1 cellular context compared by ENCODE assay signal in the genomic region with DNA sequence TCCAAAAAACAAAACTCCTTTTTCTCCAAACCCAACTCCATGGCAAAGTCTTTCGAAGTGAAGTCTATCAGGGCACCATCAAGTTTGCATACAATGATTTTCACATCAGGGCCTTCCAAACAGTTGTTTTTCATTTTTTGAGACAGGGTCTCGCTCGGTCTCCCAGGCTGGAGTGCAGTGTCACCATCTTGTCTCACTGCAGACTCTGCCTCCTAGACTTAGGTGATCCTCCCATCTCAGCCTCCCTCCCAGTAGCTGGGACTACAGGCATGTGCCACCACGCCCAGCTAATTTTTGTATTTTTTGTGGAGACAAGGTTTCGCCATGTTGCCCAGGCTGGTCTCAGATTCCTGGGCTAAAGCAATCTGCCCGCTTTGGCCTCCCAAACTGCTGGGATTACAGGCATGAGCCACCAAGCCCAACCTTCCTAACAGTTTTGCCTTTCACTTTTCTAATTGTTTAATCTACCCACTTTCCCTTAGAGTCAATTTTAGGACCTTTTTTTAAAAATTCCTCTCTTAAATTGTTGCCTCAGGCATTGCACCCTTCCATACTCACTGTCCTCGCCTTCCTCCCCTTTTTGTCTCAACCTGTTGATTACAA.
A peak's percentile ranks its signal among the peaks of the same experiment; 100 is the strongest.
TF ChIP-seq lines count a peak whose summit lies in the region.

No MANE protein-coding gene starts in this region.

TF ChIP-seq in HepG2, 621 proteins besides CTCF, POLR2A, EP300 and RAD21 (continued from another document):
- TF ChIP-seq ZBTB44 (CRISPR knock-in tag; IDR thresholded peaks at IDR 0.05) = no peak
- TF ChIP-seq HNRNPL (IDR thresholded peaks at IDR 0.05; ENCODE audit: low read depth, low read length) = no peak
- no peak for TF ChIP-seq TEAD3 (CRISPR knock-in tag; optimal IDR thresholded peaks at IDR 0.05; ENCODE audit: borderline replicate concordance)
- TF ChIP-seq ZNF839 (CRISPR knock-in tag; IDR thresholded peaks at IDR 0.05; ENCODE audit: borderline replicate concordance) = no peak
- no peak for TF ChIP-seq ZNF3 (CRISPR knock-in tag; IDR thresholded peaks at IDR 0.05)
- TF ChIP-seq BCL3 (CRISPR knock-in tag; IDR thresholded peaks at IDR 0.05) = 0 out of 2 replicates have a peak, but pooled peaks have one; percentile 15
- no peak for TF ChIP-seq KAT7 (CRISPR knock-in tag; IDR thresholded peaks at IDR 0.05; ENCODE audit: borderline replicate concordance)
- TF ChIP-seq NCOR1 (IDR thresholded peaks at IDR 0.05; ENCODE audit: borderline replicate concordance, low read length) = no peak
- no peak for TF ChIP-seq ZNF724P (CRISPR knock-in tag; IDR thresholded peaks at IDR 0.05; ENCODE audit: borderline replicate concordance)
- TF ChIP-seq ZBTB49 (CRISPR knock-in tag; IDR thresholded peaks at IDR 0.05; ENCODE audit: borderline replicate concordance) = no peak
- no peak for TF ChIP-seq ZNF335 (CRISPR knock-in tag; IDR thresholded peaks at IDR 0.05)
- no peak for TF ChIP-seq FOXM1 (CRISPR knock-in tag; IDR thresholded peaks at IDR 0.05)
- TF ChIP-seq ZNF350 (CRISPR knock-in tag; IDR thresholded peaks at IDR 0.05; ENCODE audit: borderline replicate concordance, low read depth) = peak; percentile 12; the same call in 1 of the 2 replicates
- no peak for TF ChIP-seq CENPT (CRISPR knock-in tag; IDR thresholded peaks at IDR 0.05; ENCODE audit: low read depth)
- TF ChIP-seq, protein P1, sequence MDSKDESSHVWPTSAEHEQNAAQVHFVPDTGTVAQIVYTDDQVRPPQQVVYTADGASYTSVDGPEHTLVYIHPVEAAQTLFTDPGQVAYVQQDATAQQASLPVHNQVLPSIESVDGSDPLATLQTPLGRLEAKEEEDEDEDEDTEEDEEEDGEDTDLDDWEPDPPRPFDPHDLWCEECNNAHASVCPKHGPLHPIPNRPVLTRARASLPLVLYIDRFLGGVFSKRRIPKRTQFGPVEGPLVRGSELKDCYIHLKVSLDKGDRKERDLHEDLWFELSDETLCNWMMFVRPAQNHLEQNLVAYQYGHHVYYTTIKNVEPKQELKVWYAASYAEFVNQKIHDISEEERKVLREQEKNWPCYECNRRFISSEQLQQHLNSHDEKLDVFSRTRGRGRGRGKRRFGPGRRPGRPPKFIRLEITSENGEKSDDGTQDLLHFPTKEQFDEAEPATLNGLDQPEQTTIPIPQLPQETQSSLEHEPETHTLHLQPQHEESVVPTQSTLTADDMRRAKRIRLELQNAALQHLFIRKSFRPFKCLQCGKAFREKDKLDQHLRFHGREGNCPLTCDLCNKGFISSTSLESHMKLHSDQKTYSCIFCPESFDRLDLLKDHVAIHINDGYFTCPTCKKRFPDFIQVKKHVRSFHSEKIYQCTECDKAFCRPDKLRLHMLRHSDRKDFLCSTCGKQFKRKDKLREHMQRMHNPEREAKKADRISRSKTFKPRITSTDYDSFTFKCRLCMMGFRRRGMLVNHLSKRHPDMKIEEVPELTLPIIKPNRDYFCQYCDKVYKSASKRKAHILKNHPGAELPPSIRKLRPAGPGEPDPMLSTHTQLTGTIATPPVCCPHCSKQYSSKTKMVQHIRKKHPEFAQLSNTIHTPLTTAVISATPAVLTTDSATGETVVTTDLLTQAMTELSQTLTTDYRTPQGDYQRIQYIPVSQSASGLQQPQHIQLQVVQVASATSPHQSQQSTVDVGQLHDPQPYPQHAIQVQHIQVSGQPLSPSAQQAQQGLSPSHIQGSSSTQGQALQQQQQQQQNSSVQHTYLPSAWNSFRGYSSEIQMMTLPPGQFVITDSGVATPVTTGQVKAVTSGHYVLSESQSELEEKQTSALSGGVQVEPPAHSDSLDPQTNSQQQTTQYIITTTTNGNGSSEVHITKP (CRISPR knock-in tag; IDR thresholded peaks at IDR 0.05; ENCODE audit: low read depth) = no peak
- no peak for TF ChIP-seq GATAD2A (CRISPR knock-in tag; IDR thresholded peaks at IDR 0.05)
TF ChIP-seq in HepG2: peak in this region for 16.
